Comparison of ENCODE assay signal across 26 cellular contexts in the genomic region with DNA sequence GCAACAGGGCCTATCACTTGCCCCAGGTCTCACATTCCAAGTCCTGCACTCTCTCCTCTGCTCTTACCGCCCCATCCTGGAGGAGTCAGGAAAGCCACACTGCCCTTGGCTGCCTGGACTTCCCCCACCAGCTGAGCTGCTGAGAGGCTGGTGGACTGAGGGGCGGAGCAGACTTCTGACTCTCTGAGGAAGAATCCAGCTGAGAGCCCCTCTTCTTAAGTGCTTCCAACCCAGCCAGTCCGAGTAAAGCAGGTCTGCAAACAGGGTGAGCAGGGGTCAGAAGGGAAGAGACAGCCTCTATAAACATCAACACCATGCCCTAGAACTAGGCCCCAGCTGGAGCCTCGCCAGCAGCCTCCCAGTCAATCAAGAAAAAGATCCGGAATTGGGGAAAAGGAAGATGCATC.
DNase-seq lines count a peak whose midpoint lies in the region; ATAC-seq and TF ChIP-seq lines count a peak whose summit lies in the region.
"Had no signal": no experiment of that assay in that cellular context is flagged by ENCODE, and none has a peak within 500 bp of the region (broad histone marks: within the 10 kb centered on the region; RNA-seq: fewer than 3 reads in every experiment).

No MANE protein-coding gene starts in this region.

- no peak for TF ChIP-seq CTCF in WTC11 (IDR thresholded peaks at IDR 0.05)
- TF ChIP-seq CTCF in nephron (IDR thresholded peaks at IDR 0.05; ENCODE audit: unreplicated experiment in 3 of 3) = no peak

- ATAC-seq in WTC11 (peak; percentile 88), left ventricle myocardium superior (peak; percentile 53), GM18861 (IDR thresholded peaks at IDR 0.05; ENCODE audit: unreplicated experiment) (no peak)
- ATAC-seq: A549, HCT116 had no signal

- H3K9me3 Mint-ChIP-seq in WTC11 = peaks cover 6% of the 10 kb centered on the region
- peaks cover 4% of the 10 kb centered on the region for H3K9me3 Mint-ChIP-seq in nephron
- H3K9me3 Mint-ChIP-seq: activated CD4-positive, alpha-beta memory T cell treated with anti-CD3 and anti-CD28 coated beads, Interleukin-2, amount 10 ng/mL, durations not matched to agents 7 days and 5 days; activated naive CD8-positive, alpha-beta T cell treated with anti-CD3 and anti-CD28 coated beads for 36 hours; T-helper 1 cell treated with Interleukin-12 subunit alpha and Interleukin-12 subunit beta and Interleukin-4 antibody, amounts not matched to agents 30 μg/mL and 1 μg/mL, for 36 hours had no signal

- DNase-seq in EL (peak; percentile 25), WTC11 (ENCODE audit: low spot score) (no peak), left ventricle myocardium superior (no peak), NCI-H510A (lab: John Stamatoyannopoulos, UW) (no peak), NCI-H1417 treated with DMSO at 0.1 percent for 48 hours (lab: John Stamatoyannopoulos, UW) (no peak)
- no peak for DNase-seq in activated naive CD4-positive, alpha-beta T cell treated with anti-CD3 and anti-CD28 coated beads, Interleukin-2, amount 50 U/mL, for 16 hours
- DNase-seq: activated CD4-positive, alpha-beta memory T cell treated with anti-CD3 and anti-CD28 coated beads, Interleukin-2, amount 10 ng/mL, durations not matched to agents 7 days and 5 days; activated CD4-positive, alpha-beta T cell treated with anti-CD3 and anti-CD28 coated beads for 1 hour; activated naive CD8-positive, alpha-beta T cell treated with anti-CD3 and anti-CD28 coated beads for 36 hours; aorta; CD8-positive, alpha-beta memory T cell; DMS 273 treated with DMSO at 0.1 percent for 48 hours; GF-D8; kidney; NCI-H1092 treated with DMSO at 0.1 percent for 48 hours; NCI-H1930; NCI-H2227 treated with DMSO at 0.1 percent for 48 hours; NCI-H748 treated with DMSO at 0.1 percent for 48 hours; RPMI8226; tibial artery had no signal

- H3K27ac Mint-ChIP-seq in WTC11 (no peak overlapping the region), nephron (peak overlapping the region in 2 of 3 experiments; percentile 71 to 77)
- H3K27ac Mint-ChIP-seq: activated CD4-positive, alpha-beta memory T cell treated with anti-CD3 and anti-CD28 coated beads, Interleukin-2, amount 10 ng/mL, durations not matched to agents 7 days and 5 days; activated naive CD8-positive, alpha-beta T cell treated with anti-CD3 and anti-CD28 coated beads for 36 hours; CD8-positive, alpha-beta memory T cell; progenitor cell of endocrine pancreas; T-helper 1 cell treated with Interleukin-12 subunit alpha and Interleukin-12 subunit beta and Interleukin-4 antibody, amounts not matched to agents 30 μg/mL and 1 μg/mL, for 36 hours had no signal

- intact Hi-C loops in left ventricle myocardium superior (cut with micrococcal nuclease) = no loop called here

- H3K36me3 Mint-ChIP-seq in WTC11 = no peaks in the 10 kb centered on the region
- H3K36me3 Mint-ChIP-seq in nephron (ENCODE audit: low read depth) = no peaks in the 10 kb centered on the region
- H3K36me3 Mint-ChIP-seq: activated naive CD8-positive, alpha-beta T cell treated with anti-CD3 and anti-CD28 coated beads for 36 hours; CD8-positive, alpha-beta memory T cell had no signal

- CTCF ChIA-PET in WTC11 (lab: Charles Lee) = no interaction called here

- H3K4me3 Mint-ChIP-seq in WTC11 = no peak overlapping the region
- no peak overlapping the region for H3K4me3 Mint-ChIP-seq in nephron
- H3K4me3 Mint-ChIP-seq: activated CD4-positive, alpha-beta memory T cell treated with anti-CD3 and anti-CD28 coated beads, Interleukin-2, amount 10 ng/mL, durations not matched to agents 7 days and 5 days; activated naive CD8-positive, alpha-beta T cell treated with anti-CD3 and anti-CD28 coated beads for 36 hours; CD8-positive, alpha-beta memory T cell; T-helper 1 cell treated with Interleukin-12 subunit alpha and Interleukin-12 subunit beta and Interleukin-4 antibody, amounts not matched to agents 30 μg/mL and 1 μg/mL, for 36 hours had no signal

- H3K27me3 Mint-ChIP-seq in WTC11 (ENCODE audit: low read depth) = no peaks in the 10 kb centered on the region
- H3K27me3 Mint-ChIP-seq in nephron (ENCODE audit: low read depth) = no peaks in the 10 kb centered on the region

- POLR2A ChIA-PET in WTC11 (lab: Charles Lee) = no interaction called here

- H3K4me1 Mint-ChIP-seq in WTC11 = peaks cover 6% of the 10 kb centered on the region
- H3K4me1 Mint-ChIP-seq in nephron = peaks cover 38% of the 10 kb centered on the region
- H3K4me1 Mint-ChIP-seq: activated CD4-positive, alpha-beta memory T cell treated with anti-CD3 and anti-CD28 coated beads, Interleukin-2, amount 10 ng/mL, durations not matched to agents 7 days and 5 days; activated naive CD8-positive, alpha-beta T cell treated with anti-CD3 and anti-CD28 coated beads for 36 hours; CD8-positive, alpha-beta memory T cell had no signal

TF ChIP-seq in WTC11, 78 proteins besides CTCF, POLR2A, EP300 and RAD21:
- TF ChIP-seq, protein P1, sequence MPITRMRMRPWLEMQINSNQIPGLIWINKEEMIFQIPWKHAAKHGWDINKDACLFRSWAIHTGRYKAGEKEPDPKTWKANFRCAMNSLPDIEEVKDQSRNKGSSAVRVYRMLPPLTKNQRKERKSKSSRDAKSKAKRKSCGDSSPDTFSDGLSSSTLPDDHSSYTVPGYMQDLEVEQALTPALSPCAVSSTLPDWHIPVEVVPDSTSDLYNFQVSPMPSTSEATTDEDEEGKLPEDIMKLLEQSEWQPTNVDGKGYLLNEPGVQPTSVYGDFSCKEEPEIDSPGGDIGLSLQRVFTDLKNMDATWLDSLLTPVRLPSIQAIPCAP (CRISPR knock-in tag; IDR thresholded peaks at IDR 0.05) = no peak
- TF ChIP-seq, protein P2, sequence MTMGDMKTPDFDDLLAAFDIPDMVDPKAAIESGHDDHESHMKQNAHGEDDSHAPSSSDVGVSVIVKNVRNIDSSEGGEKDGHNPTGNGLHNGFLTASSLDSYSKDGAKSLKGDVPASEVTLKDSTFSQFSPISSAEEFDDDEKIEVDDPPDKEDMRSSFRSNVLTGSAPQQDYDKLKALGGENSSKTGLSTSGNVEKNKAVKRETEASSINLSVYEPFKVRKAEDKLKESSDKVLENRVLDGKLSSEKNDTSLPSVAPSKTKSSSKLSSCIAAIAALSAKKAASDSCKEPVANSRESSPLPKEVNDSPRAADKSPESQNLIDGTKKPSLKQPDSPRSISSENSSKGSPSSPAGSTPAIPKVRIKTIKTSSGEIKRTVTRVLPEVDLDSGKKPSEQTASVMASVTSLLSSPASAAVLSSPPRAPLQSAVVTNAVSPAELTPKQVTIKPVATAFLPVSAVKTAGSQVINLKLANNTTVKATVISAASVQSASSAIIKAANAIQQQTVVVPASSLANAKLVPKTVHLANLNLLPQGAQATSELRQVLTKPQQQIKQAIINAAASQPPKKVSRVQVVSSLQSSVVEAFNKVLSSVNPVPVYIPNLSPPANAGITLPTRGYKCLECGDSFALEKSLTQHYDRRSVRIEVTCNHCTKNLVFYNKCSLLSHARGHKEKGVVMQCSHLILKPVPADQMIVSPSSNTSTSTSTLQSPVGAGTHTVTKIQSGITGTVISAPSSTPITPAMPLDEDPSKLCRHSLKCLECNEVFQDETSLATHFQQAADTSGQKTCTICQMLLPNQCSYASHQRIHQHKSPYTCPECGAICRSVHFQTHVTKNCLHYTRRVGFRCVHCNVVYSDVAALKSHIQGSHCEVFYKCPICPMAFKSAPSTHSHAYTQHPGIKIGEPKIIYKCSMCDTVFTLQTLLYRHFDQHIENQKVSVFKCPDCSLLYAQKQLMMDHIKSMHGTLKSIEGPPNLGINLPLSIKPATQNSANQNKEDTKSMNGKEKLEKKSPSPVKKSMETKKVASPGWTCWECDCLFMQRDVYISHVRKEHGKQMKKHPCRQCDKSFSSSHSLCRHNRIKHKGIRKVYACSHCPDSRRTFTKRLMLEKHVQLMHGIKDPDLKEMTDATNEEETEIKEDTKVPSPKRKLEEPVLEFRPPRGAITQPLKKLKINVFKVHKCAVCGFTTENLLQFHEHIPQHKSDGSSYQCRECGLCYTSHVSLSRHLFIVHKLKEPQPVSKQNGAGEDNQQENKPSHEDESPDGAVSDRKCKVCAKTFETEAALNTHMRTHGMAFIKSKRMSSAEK (CRISPR knock-in tag; IDR thresholded peaks at IDR 0.05; ENCODE audit: borderline replicate concordance) = no peak
- TF ChIP-seq, protein P3, sequence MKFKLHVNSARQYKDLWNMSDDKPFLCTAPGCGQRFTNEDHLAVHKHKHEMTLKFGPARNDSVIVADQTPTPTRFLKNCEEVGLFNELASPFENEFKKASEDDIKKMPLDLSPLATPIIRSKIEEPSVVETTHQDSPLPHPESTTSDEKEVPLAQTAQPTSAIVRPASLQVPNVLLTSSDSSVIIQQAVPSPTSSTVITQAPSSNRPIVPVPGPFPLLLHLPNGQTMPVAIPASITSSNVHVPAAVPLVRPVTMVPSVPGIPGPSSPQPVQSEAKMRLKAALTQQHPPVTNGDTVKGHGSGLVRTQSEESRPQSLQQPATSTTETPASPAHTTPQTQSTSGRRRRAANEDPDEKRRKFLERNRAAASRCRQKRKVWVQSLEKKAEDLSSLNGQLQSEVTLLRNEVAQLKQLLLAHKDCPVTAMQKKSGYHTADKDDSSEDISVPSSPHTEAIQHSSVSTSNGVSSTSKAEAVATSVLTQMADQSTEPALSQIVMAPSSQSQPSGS (CRISPR knock-in tag; IDR thresholded peaks at IDR 0.05; ENCODE audit: borderline replicate concordance, low read depth) = no peak
- TF ChIP-seq FOXK1 (CRISPR knock-in tag; IDR thresholded peaks at IDR 0.05) = no peak
